ENCODE assay signal across 13 cellular contexts in genomic region chr11:86473991-86474833, GRCh38.
DNase-seq lines count a peak whose midpoint lies in the region; ATAC-seq and TF ChIP-seq lines count a peak whose summit lies in the region.
"Had no signal": no experiment of that assay in that cellular context is flagged by ENCODE, and none has a peak within 500 bp of the region (broad histone marks: within the 10 kb centered on the region; RNA-seq: fewer than 3 reads in every experiment).

No MANE protein-coding gene starts in this region.

- DNase-seq in AG20443 (ENCODE audit: low spot score) = peak; percentile 43
- DNase-seq in SJSA1 (ENCODE audit: low read depth in 1 of 2, low spot score in 2 of 2) = peak; percentile 38 to 56
- peak; percentile 69 to 78 for DNase-seq in foreskin fibroblast
- DNase-seq in osteocyte (ENCODE audit: extremely low spot score, unreplicated experiment) = no peak
- no peak for DNase-seq in SW480 (ENCODE audit: low spot score)
- DNase-seq in testis = no peak
- DNase-seq: AML-193; hippocampal formation; NCI-H2029; stimulated activated CD8-positive, alpha-beta memory T cell treated with anti-CD3 and anti-CD28 coated beads, Interleukin-4, amount 100 ng/mL, for 48 hours had no signal

- no peak for TF ChIP-seq CTCF in foreskin fibroblast (IDR thresholded peaks at IDR 0.05; ENCODE audit: low read depth, low read length)
- no peak for TF ChIP-seq CTCF in osteocyte (IDR thresholded peaks at IDR 0.05)
- TF ChIP-seq CTCF in testis (IDR thresholded peaks at IDR 0.05) = no peak

- H3K27me3 Mint-ChIP-seq in osteocyte (ENCODE audit: unreplicated experiment) = no peaks in the 10 kb centered on the region

- no peaks in the 10 kb centered on the region for H3K9me3 ChIP-seq in SJSA1 (replicated peaks)
- H3K9me3 ChIP-seq in testis = no peaks in the 10 kb centered on the region

- peaks cover 12% of the 10 kb centered on the region for H3K4me1 ChIP-seq in SJSA1 (replicated peaks)
- peaks cover 50% of the 10 kb centered on the region for H3K4me1 ChIP-seq in testis

- ATAC-seq in GM19351 (IDR thresholded peaks at IDR 0.05; ENCODE audit: unreplicated experiment) (no peak), GM19035 (IDR thresholded peaks at IDR 0.05; ENCODE audit: unreplicated experiment) (no peak)
- ATAC-seq: WTC11 had no signal

- H3K27ac ChIP-seq in SJSA1 (peak overlapping the region; percentile 48), testis (peak overlapping the region in 1 of 2 donors; percentile 80)

- H3K27me3 ChIP-seq in SJSA1 (replicated peaks) = no peaks in the 10 kb centered on the region
- no peaks in the 10 kb centered on the region for H3K27me3 ChIP-seq in testis

- 57 to 62% methylated on average over 8 to 10 of the region's 10 CpGs for WGBS in testis, 2 donors

- no peak overlapping the region for H3K4me3 Mint-ChIP-seq in osteocyte (ENCODE audit: unreplicated experiment)
- H3K4me3 Mint-ChIP-seq: WTC11 had no signal

- intact Hi-C loops in testis (cut with DNase I; ENCODE audit: low total_unique reads) = no loop called here

- peak overlapping the region; percentile 62 for H3K27ac Mint-ChIP-seq in osteocyte (ENCODE audit: unreplicated experiment)
- H3K27ac Mint-ChIP-seq: WTC11 had no signal

- peaks cover 77% of the 10 kb centered on the region for H3K4me1 Mint-ChIP-seq in osteocyte (ENCODE audit: unreplicated experiment)

- H3K9me3 Mint-ChIP-seq in osteocyte (ENCODE audit: unreplicated experiment) = no peaks in the 10 kb centered on the region

- H3K4me3 ChIP-seq in SJSA1 (no peak overlapping the region), foreskin fibroblast (ENCODE audit: low read depth in 1 of 2, low read length in 2 of 2) (no peak overlapping the region), testis (no peak overlapping the region)

- no peaks in the 10 kb centered on the region for H3K36me3 ChIP-seq in SJSA1
- H3K36me3 ChIP-seq in testis (ENCODE audit: low read depth, missing control alignments) = no peaks in the 10 kb centered on the region

- TF ChIP-seq POLR2A in testis (IDR thresholded peaks at IDR 0.05) = no peak

- H3K36me3 Mint-ChIP-seq in osteocyte (ENCODE audit: unreplicated experiment) = peaks cover 4% of the 10 kb centered on the region
- H3K36me3 Mint-ChIP-seq: WTC11 had no signal

Comparison
In these comparisons a context has a peak if more than half of its experiments do, and no peak if none do; other contexts are left out.
1. DNase-seq: peak in AG20443 (single experiment), SJSA1 (2 of 2) and foreskin fibroblast (2 of 2); none in osteocyte (single experiment), SW480 (single experiment) and testis (single experiment).